ENCODE assay signal across 6 cellular contexts in the genomic region with DNA sequence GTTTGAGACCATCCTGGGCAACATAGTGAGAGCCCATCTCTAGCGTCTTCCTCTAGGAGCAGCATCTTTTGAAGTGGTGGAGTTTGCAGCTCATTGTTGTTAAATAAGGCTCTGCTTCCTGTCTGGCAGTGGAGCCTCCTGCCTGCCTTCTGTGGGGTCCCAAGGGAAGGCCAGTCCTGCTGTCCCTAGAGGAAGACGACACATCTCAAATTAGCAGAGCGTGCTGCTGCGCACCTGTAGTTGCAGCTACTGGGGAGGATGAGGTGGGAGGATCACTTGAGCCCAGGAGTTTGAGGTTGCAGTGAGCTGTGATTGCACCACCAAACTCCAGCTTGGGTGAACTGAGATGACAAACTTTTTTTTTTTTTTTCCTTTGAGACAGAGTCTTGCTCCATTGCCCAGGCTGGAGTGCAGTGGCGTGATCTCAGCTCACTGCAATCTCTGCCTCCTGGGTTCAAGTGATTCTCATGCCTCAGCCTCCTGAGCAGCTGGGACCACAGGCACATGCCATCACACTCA. TPM values are rescaled to one million over a fixed set of nuclear protein-coding genes. Genes with fewer than 3 reads are reported as not detected.
"Had no signal": no experiment of that assay in that cellular context is flagged by ENCODE, and none has a peak within 500 bp of the region (broad histone marks: within the 10 kb centered on the region; RNA-seq: fewer than 3 reads in every experiment).

No MANE protein-coding gene starts in this region.

RNA-seq across cellular contexts. Expression of a gene that starts 2.7 kb away (rescaled TPM):
- total RNA-seq: K562; NCI-H460; Right ventricle myocardium superior; SJSA1; T-helper 1 cell treated with Interleukin-12 subunit alpha and Interleukin-12 subunit beta and Interleukin-4 antibody, amounts not matched to agents 30 ng/mL and 1 ng/mL, for 36 hours had no signal
- polyA plus RNA-seq: K562 had no signal

RNA-seq across cellular contexts. Expression of a gene that starts 17.8 kb away (rescaled TPM):
- total RNA-seq: K562; T-helper 1 cell treated with Interleukin-12 subunit alpha and Interleukin-12 subunit beta and Interleukin-4 antibody, amounts not matched to agents 30 ng/mL and 1 ng/mL, for 36 hours had no signal
- polyA plus RNA-seq: IgD-negative memory B cell, K562 had no signal
